In genomic region chrX:13646154-13646549, GRCh38 we compare ENCODE assay signal across 1 cellular context.
A peak's percentile ranks its signal among the peaks of the same experiment; 100 is the strongest.
TF ChIP-seq lines count a peak whose summit lies in the region.

No MANE protein-coding gene starts in this region.

TF ChIP-seq in IMR-90, 13 proteins besides CTCF, POLR2A, EP300 and RAD21:
- TF ChIP-seq ELK1 (IDR thresholded peaks at IDR 0.05; ENCODE audit: borderline replicate concordance, low read depth, low read length) (no peak), RFX5 (IDR thresholded peaks at IDR 0.05; ENCODE audit: low read depth, low read length) (no peak), CEBPB (IDR thresholded peaks at IDR 0.05; ENCODE audit: low read depth, low read length) (peak; percentile 9; the same call in 1 of the 2 replicates), MXI1 (IDR thresholded peaks at IDR 0.05; ENCODE audit: borderline replicate concordance, low read depth, low read length) (no peak), USF2 (IDR thresholded peaks at IDR 0.05; ENCODE audit: low read depth, low read length) (no peak), RCOR1 (IDR thresholded peaks at IDR 0.05; ENCODE audit: insufficient replicate concordance, low read length) (no peak), FOS (IDR thresholded peaks at IDR 0.05; ENCODE audit: low read depth, low read length) (no peak), SMC3 (IDR thresholded peaks at IDR 0.05; ENCODE audit: low read depth, low read length) (peak; percentile 65), CHD1 (IDR thresholded peaks at IDR 0.05; ENCODE audit: low read depth, low read length) (no peak), BHLHE40 (IDR thresholded peaks at IDR 0.05; ENCODE audit: low read depth, low read length) (no peak)
